8 cellular contexts compared by ENCODE assay signal in genomic region chr1:206923009-206923960, GRCh38. TPM values are rescaled to one million over a fixed set of nuclear protein-coding genes. Genes with fewer than 3 reads are reported as not detected.
DNase-seq lines count a peak whose midpoint lies in the region; ATAC-seq lines count a peak whose summit lies in the region.

No MANE protein-coding gene starts in this region.

- H3K36me3 ChIP-seq in CD8-positive, alpha-beta memory T cell (ENCODE audit: insufficient read depth, low read length) = no peaks in the 10 kb centered on the region
- no peaks in the 10 kb centered on the region for H3K36me3 ChIP-seq in HAP-1 (replicated peaks)

- peaks cover 10 to 28% (median 14%) of the 10 kb centered on the region in 3 donors for H3K36me3 Mint-ChIP-seq in CD8-positive, alpha-beta memory T cell
- peaks cover 5% of the 10 kb centered on the region for H3K36me3 Mint-ChIP-seq in activated T-cell treated with anti-CD3 and anti-CD28 coated beads, Interleukin-2, amount 50 U/mL, for 4 hours (ENCODE audit: insufficient read depth)

- intact Hi-C loops in sciatic nerve (cut with DNase I) = no loop called here

- ATAC-seq in GM21367 (IDR thresholded peaks at IDR 0.05; ENCODE audit: unreplicated experiment) (peak; percentile 36), sciatic nerve (peak; percentile 65)
- ATAC-seq in activated T-cell treated with anti-CD3 and anti-CD28 coated beads, Interleukin-2, amount 50 U/mL, for 4 hours = peak; percentile 76 to 78

- POLR2A ChIA-PET in CD8-positive, alpha-beta memory T cell (lab: Charles Lee) = interaction anchor here (2.0 to 3.7 kb wide), 2 partner anchors 9 to 15 kb away, joined by 8 to 22 read pairs; no protein-coding TSS in a partner anchor

- H3K4me1 Mint-ChIP-seq in CD8-positive, alpha-beta memory T cell = peaks cover 29 to 36% (median 31%) of the 10 kb centered on the region in 3 donors
- H3K4me1 Mint-ChIP-seq in activated T-cell treated with anti-CD3 and anti-CD28 coated beads, Interleukin-2, amount 50 U/mL, for 4 hours (ENCODE audit: low read depth) = peaks cover 39% of the 10 kb centered on the region

- H3K4me3 ChIP-seq in CD8-positive, alpha-beta memory T cell (ENCODE audit: low read length) = peak overlapping the region; percentile 81
- H3K4me3 ChIP-seq in HAP-1 = no peak overlapping the region

- CTCF ChIA-PET in CD8-positive, alpha-beta memory T cell (lab: Charles Lee) = interaction anchor here (0.8 to 3.5 kb wide), 9 partner anchors 9 to 197 kb away, joined by 3 to 74 read pairs (median 5); no protein-coding TSS in a partner anchor

- peak; percentile 36 to 90 (median 78) for DNase-seq in CD8-positive, alpha-beta memory T cell
- DNase-seq in KG1 (lab: John Stamatoyannopoulos, UW) (peak; percentile 52), sciatic nerve (ENCODE audit: low spot score) (no peak), A172 (ENCODE audit: low spot score) (no peak), HAP-1 (ENCODE audit: low spot score in 2 of 2) (no peak), iPS-NIHi7 (ENCODE audit: extremely low spot score) (no peak)
- peak; percentile 62 for DNase-seq in activated T-cell treated with anti-CD3 and anti-CD28 coated beads, Interleukin-2, amount 50 U/mL, for 4 hours

- H3K4me3 Mint-ChIP-seq in CD8-positive, alpha-beta memory T cell = no peak overlapping the region
- H3K4me3 Mint-ChIP-seq in activated T-cell treated with anti-CD3 and anti-CD28 coated beads, Interleukin-2, amount 50 U/mL, for 4 hours = no peak overlapping the region

- H3K27me3 Mint-ChIP-seq in CD8-positive, alpha-beta memory T cell = no peaks in the 10 kb centered on the region
- H3K27me3 Mint-ChIP-seq in activated T-cell treated with anti-CD3 and anti-CD28 coated beads, Interleukin-2, amount 50 U/mL, for 4 hours (ENCODE audit: low read depth) = no peaks in the 10 kb centered on the region

- no peaks in the 10 kb centered on the region for H3K9me3 Mint-ChIP-seq in CD8-positive, alpha-beta memory T cell
- no peaks in the 10 kb centered on the region for H3K9me3 Mint-ChIP-seq in activated T-cell treated with anti-CD3 and anti-CD28 coated beads, Interleukin-2, amount 50 U/mL, for 4 hours

- H3K9me3 ChIP-seq in CD8-positive, alpha-beta memory T cell (ENCODE audit: low read length) = no peaks in the 10 kb centered on the region
- no peaks in the 10 kb centered on the region for H3K9me3 ChIP-seq in HAP-1

- peaks cover 51% of the 10 kb centered on the region for H3K4me1 ChIP-seq in CD8-positive, alpha-beta memory T cell (ENCODE audit: insufficient read depth, low read length)
- H3K4me1 ChIP-seq in HAP-1 = no peaks in the 10 kb centered on the region

- H3K27ac Mint-ChIP-seq in CD8-positive, alpha-beta memory T cell = no peak overlapping the region

- H3K27ac ChIP-seq in CD8-positive, alpha-beta memory T cell (ENCODE audit: low read depth, low read length) = peak overlapping the region; percentile 71

- no peaks in the 10 kb centered on the region for H3K27me3 ChIP-seq in CD8-positive, alpha-beta memory T cell (ENCODE audit: insufficient read depth, low read length, poor library complexity, severe bottlenecking)
- no peaks in the 10 kb centered on the region for H3K27me3 ChIP-seq in HAP-1 (ENCODE audit: low read depth)

- in situ Hi-C loops in HAP-1 (cut with MboI; ENCODE audit: low sequenced_read_pairs) = no loop called here

RNA-seq across cellular contexts. Expression of gene FCMR, which starts 1.5 kb away (rescaled TPM):
- total RNA-seq in CD8-positive, alpha-beta memory T cell = 10 to 100 TPM; 75.1 to 75.6 TPM
- polyA plus RNA-seq in CD8-positive, alpha-beta memory T cell = 574 TPM
- total RNA-seq in activated T-cell treated with anti-CD3 and anti-CD28 coated beads, Interleukin-2, amount 50 U/mL, for 4 hours = 10 to 100 TPM; 24.7 to 41.7 (median 24.8) TPM
- 5.0 TPM for total RNA-seq in sciatic nerve
- 3.6 and 4.0 TPM in 2 replicates for total RNA-seq in A172 (2014; rRNA removed; shearing (Covaris generic))

RNA-seq across cellular contexts. Expression of gene PIGR, which starts 23.0 kb away (rescaled TPM):
- total RNA-seq in CD8-positive, alpha-beta memory T cell = under 1 TPM; 0.04 to 0.33 TPM
- polyA plus RNA-seq in CD8-positive, alpha-beta memory T cell = not detected
- total RNA-seq in activated T-cell treated with anti-CD3 and anti-CD28 coated beads, Interleukin-2, amount 50 U/mL, for 4 hours = 1 to 10 TPM; 1.6 to 3.0 (median 1.8) TPM
- 0.49 TPM for total RNA-seq in sciatic nerve
- not detected in 2 replicates for total RNA-seq in A172 (2014; rRNA removed; shearing (Covaris generic))

RNA-seq across cellular contexts. Expression of gene IL24, which starts 26.0 kb away (rescaled TPM):
- total RNA-seq in CD8-positive, alpha-beta memory T cell = 1 to 10 TPM; 2.0 to 2.9 TPM
- 22.5 TPM for polyA plus RNA-seq in CD8-positive, alpha-beta memory T cell
- total RNA-seq in activated T-cell treated with anti-CD3 and anti-CD28 coated beads, Interleukin-2, amount 50 U/mL, for 4 hours = 10 to 100 TPM; 11.9 to 30.7 (median 25.0) TPM
- total RNA-seq in sciatic nerve = not detected
- total RNA-seq in A172 (2014; rRNA removed; shearing (Covaris generic)) = not detected in 2 replicates

RNA-seq across cellular contexts. Expression of gene FCAMR, which starts 47.0 kb away (rescaled TPM):
- total RNA-seq in CD8-positive, alpha-beta memory T cell = not detected
- not detected for polyA plus RNA-seq in CD8-positive, alpha-beta memory T cell
- total RNA-seq in activated T-cell treated with anti-CD3 and anti-CD28 coated beads, Interleukin-2, amount 50 U/mL, for 4 hours = not detected
- total RNA-seq in sciatic nerve = not detected
- not detected in 2 replicates for total RNA-seq in A172 (2014; rRNA removed; shearing (Covaris generic))

RNA-seq across cellular contexts. Expression of gene IL20, which starts 57.9 kb away (rescaled TPM):
- not detected for total RNA-seq in CD8-positive, alpha-beta memory T cell
- polyA plus RNA-seq in CD8-positive, alpha-beta memory T cell = not detected
- total RNA-seq in activated T-cell treated with anti-CD3 and anti-CD28 coated beads, Interleukin-2, amount 50 U/mL, for 4 hours = not detected
- total RNA-seq in sciatic nerve = not detected
- total RNA-seq in A172 (2014; rRNA removed; shearing (Covaris generic)) = not detected in 2 replicates

Comparison
In these comparisons a context has a peak if more than half of its experiments do, and no peak if none do; other contexts are left out.
1. DNase-seq: peak in CD8-positive, alpha-beta memory T cell (5 of 5), KG1 (single experiment) and activated T-cell treated with anti-CD3 and anti-CD28 coated beads, Interleukin-2, amount 50 U/mL, for 4 hours (single experiment); none in sciatic nerve (single experiment), A172 (single experiment), HAP-1 (0 of 2) and iPS-NIHi7 (single experiment).
2. Peak in every context shown above with its lines, with median percentiles within 50 percentile points of each other: ATAC-seq.